ENCODE assay signal across 25 cellular contexts in the genomic region with DNA sequence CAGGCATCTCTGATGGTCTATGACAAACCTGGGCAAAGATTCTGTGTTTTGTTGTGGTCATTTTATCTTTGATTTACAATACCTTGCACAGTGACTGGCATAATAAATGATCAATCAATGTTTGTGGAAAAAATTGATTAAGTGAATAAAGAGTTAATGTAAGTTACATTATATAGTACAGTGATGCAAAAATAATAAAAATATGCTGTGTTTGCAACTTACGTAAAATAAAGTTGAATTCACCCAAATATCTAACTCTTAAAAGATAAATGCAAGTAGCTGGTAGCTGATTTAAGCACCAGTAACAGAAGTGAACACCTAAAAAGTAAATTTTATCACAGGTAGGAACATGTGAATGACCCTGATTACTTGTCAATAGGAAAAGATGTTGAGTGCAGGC.
DNase-seq lines count a peak whose midpoint lies in the region; ATAC-seq, FAIRE-seq and TF ChIP-seq lines count a peak whose summit lies in the region.
"Had no signal": no experiment of that assay in that cellular context is flagged by ENCODE, and none has a peak within 500 bp of the region (broad histone marks: within the 10 kb centered on the region; RNA-seq: fewer than 3 reads in every experiment).

No MANE protein-coding gene starts in this region.

- peaks cover 6 to 57% of the 10 kb centered on the region in 2 experiments for H3K36me3 ChIP-seq in HepG2 (replicated peaks in 1 of 2; ENCODE audit: control insufficient read depth in 1 of 2, insufficient read depth in 2 of 2, low read length in 2 of 2)
- H3K36me3 ChIP-seq in right lobe of liver: peaks cover 0 to 3% (median 0%) of the 10 kb centered on the region in 4 donors
- H3K36me3 ChIP-seq in KMS-11 (ENCODE audit: insufficient read depth): no peaks in the 10 kb centered on the region
- H3K36me3 ChIP-seq: BE2C, BLaER1 had no signal

- no peak for FAIRE-seq in HepG2 (lab: Jason Lieb, UNC)
- FAIRE-seq: GM12878, GM12892, GM18507 had no signal

- TF ChIP-seq EP300 in HepG2 (IDR thresholded peaks at IDR 0.05; ENCODE audit: low read depth in 2 of 2, low read length in 2 of 2) (no peak), HepG2 (CRISPR knock-in tag; IDR thresholded peaks at IDR 0.05; ENCODE audit: borderline replicate concordance) (no peak)

- no peak overlapping the region for H3K4me3 Mint-ChIP-seq in stimulated activated naive CD8-positive, alpha-beta T cell treated with anti-CD3 and anti-CD28 coated beads, Interleukin-15, amount 100 ng/mL, for 72 hours
- H3K4me3 Mint-ChIP-seq: CD14-positive monocyte; CD4-positive, alpha-beta memory T cell; CD4-positive, CD25-positive, alpha-beta regulatory T cell; CD8-positive, alpha-beta memory T cell had no signal

- H3K27ac ChIP-seq in HepG2 (ENCODE audit: extremely low read length, insufficient read depth, low read length) (no peak overlapping the region), right lobe of liver (no peak overlapping the region), KMS-11 (no peak overlapping the region)
- H3K27ac ChIP-seq: 22Rv1, BLaER1 had no signal

- intact Hi-C loops in HepG2 (cut with micrococcal nuclease; ENCODE audit: unreplicated experiment): no loop called here
- intact Hi-C loops in right lobe of liver (cut with DNase I): no loop called here

- H3K27me3 ChIP-seq in HepG2 (ENCODE audit: control insufficient read depth in 1 of 2, insufficient read depth in 2 of 2, low read length in 2 of 2) (no peaks in the 10 kb centered on the region), right lobe of liver (no peaks in the 10 kb centered on the region), KMS-11 (ENCODE audit: insufficient read depth, low read depth) (no peaks in the 10 kb centered on the region)
- H3K27me3 ChIP-seq: BE2C, BLaER1 had no signal

- H3K27me3 Mint-ChIP-seq in stimulated activated naive CD8-positive, alpha-beta T cell treated with anti-CD3 and anti-CD28 coated beads, Interleukin-15, amount 100 ng/mL, for 72 hours: no peaks in the 10 kb centered on the region
- H3K27me3 Mint-ChIP-seq: CD8-positive, alpha-beta memory T cell had no signal

- TF ChIP-seq POLR2A in HepG2 (IDR thresholded peaks at IDR 0.05; ENCODE audit: insufficient read depth in 1 of 2, low read depth in 2 of 2, low read length in 2 of 2) (no peak), right lobe of liver (IDR thresholded peaks at IDR 0.05) (no peak)

- H4K20me1 ChIP-seq in HepG2 (ENCODE audit: insufficient read depth, low read length): no peaks in the 10 kb centered on the region
- no peaks in the 10 kb centered on the region for H4K20me1 ChIP-seq in KMS-11 (ENCODE audit: insufficient read depth)
- H4K20me1 ChIP-seq: BLaER1 had no signal

- ATAC-seq in HepG2: no peak
- no peak for ATAC-seq in right lobe of liver
- ATAC-seq in stimulated activated naive CD8-positive, alpha-beta T cell treated with anti-CD3 and anti-CD28 coated beads, Interleukin-15, amount 100 ng/mL, for 72 hours: no peak
- ATAC-seq: GM12878 had no signal

- TF ChIP-seq RAD21 in HepG2 (CRISPR knock-in tag; IDR thresholded peaks at IDR 0.05): no peak

- CTCF ChIA-PET in HepG2 (lab: Yijun Ruan, JAX; ENCODE audit: low intra/inter-chr PET ratio, low total read pairs): no interaction called here

- WGBS in HepG2 (ENCODE audit: low lambda C conversion rate): 96% methylated on average over 1 of the region's 1 CpG
- WGBS in right lobe of liver (ENCODE audit: insufficient coverage, low coverage, low lambda C conversion rate, missing lambda C conversion rate): 88% methylated on average over 1 of the region's 1 CpG

- H3K9me3 ChIP-seq in HepG2 (ENCODE audit: low read length) (no peaks in the 10 kb centered on the region), right lobe of liver (no peaks in the 10 kb centered on the region)
- H3K9me3 ChIP-seq: BE2C, BLaER1 had no signal

- TSS peak; percentile 7 for BruUV-seq in HepG2 (replicated peaks; lab: Mats Ljungman, UMichigan)

- POLR2A ChIA-PET in HepG2 (lab: Yijun Ruan, JAX): no interaction called here

- H3K4me1 Mint-ChIP-seq in stimulated activated naive CD8-positive, alpha-beta T cell treated with anti-CD3 and anti-CD28 coated beads, Interleukin-15, amount 100 ng/mL, for 72 hours: peaks cover 6% of the 10 kb centered on the region
- H3K4me1 Mint-ChIP-seq: CD14-positive monocyte; CD4-positive, CD25-positive, alpha-beta regulatory T cell; CD8-positive, alpha-beta memory T cell had no signal

- no peak overlapping the region for H3K4me2 ChIP-seq in HepG2 (ENCODE audit: low read depth, low read length)
- peak overlapping the region; percentile 6; the same call in 1 of the 2 replicates for H3K4me2 ChIP-seq in KMS-11
- H3K4me2 ChIP-seq: BLaER1 had no signal

- H3K27ac Mint-ChIP-seq in stimulated activated naive CD8-positive, alpha-beta T cell treated with anti-CD3 and anti-CD28 coated beads, Interleukin-15, amount 100 ng/mL, for 72 hours: no peak overlapping the region
- H3K27ac Mint-ChIP-seq: CD14-positive monocyte; CD4-positive, alpha-beta memory T cell; CD4-positive, CD25-positive, alpha-beta regulatory T cell; CD8-positive, alpha-beta memory T cell had no signal

- in situ Hi-C loops in HepG2 (cut with HindIII; ENCODE audit: extremely low pct_ligation_motif_present, low pct_unique_long_range_greater_than_20kb): no loop called here

- no peaks in the 10 kb centered on the region for H3K9me3 Mint-ChIP-seq in stimulated activated naive CD8-positive, alpha-beta T cell treated with anti-CD3 and anti-CD28 coated beads, Interleukin-15, amount 100 ng/mL, for 72 hours
- H3K9me3 Mint-ChIP-seq: CD4-positive, CD25-positive, alpha-beta regulatory T cell; CD8-positive, alpha-beta memory T cell had no signal

- H3K4me1 ChIP-seq in HepG2 (ENCODE audit: insufficient read depth, low read length): no peaks in the 10 kb centered on the region
- H3K4me1 ChIP-seq in right lobe of liver: no peaks in the 10 kb centered on the region
- peaks cover 43% of the 10 kb centered on the region for H3K4me1 ChIP-seq in KMS-11 (ENCODE audit: low read depth, poor library complexity, severe bottlenecking)
- H3K4me1 ChIP-seq: BE2C, BLaER1 had no signal

- H2AFZ ChIP-seq in HepG2 (ENCODE audit: low read length): no peak overlapping the region
- no peak overlapping the region for H2AFZ ChIP-seq in KMS-11 (ENCODE audit: low read depth)

- DNase-seq in HepG2 (ENCODE audit: low spot score) (no peak), right lobe of liver (no peak), glomerular visceral epithelial cell (ENCODE audit: extremely low spot score) (no peak)
- no peak for DNase-seq in stimulated activated naive CD8-positive, alpha-beta T cell treated with anti-CD3 and anti-CD28 coated beads, Interleukin-15, amount 100 ng/mL, for 72 hours
- DNase-seq: ACHN; BE2C; C1 segment of cervical spinal cord; CD4-positive, alpha-beta memory T cell; CD4-positive, CD25-positive, alpha-beta regulatory T cell; CD8-positive, alpha-beta memory T cell; COR-L47; DMS 273 treated with DMSO at 0.1 percent for 48 hours; DMS153; DMS53; DMS79; DND-41; EL; GDM1 had no signal

- no peak overlapping the region for H3K9ac ChIP-seq in HepG2 (ENCODE audit: insufficient read depth, low read depth, low read length)
- no peak overlapping the region for H3K9ac ChIP-seq in KMS-11
- H3K9ac ChIP-seq: BLaER1 had no signal

- H3K4me3 ChIP-seq in HepG2 (replicated peaks in 1 of 3; ENCODE audit: insufficient read depth in 1 of 3, low read depth in 2 of 3, low read length in 3 of 3): no peak overlapping the region
- H3K4me3 ChIP-seq in right lobe of liver: no peak overlapping the region
- no peak overlapping the region for H3K4me3 ChIP-seq in KMS-11 (IDR thresholded peaks at IDR 0.05; ENCODE audit: insufficient read depth, low read depth, low read length)
- H3K4me3 ChIP-seq: BLaER1, GM12878 had no signal

- H3K79me2 ChIP-seq in HepG2 (ENCODE audit: insufficient read depth, low read length) (no peaks in the 10 kb centered on the region), KMS-11 (ENCODE audit: insufficient read depth, low read depth) (no peaks in the 10 kb centered on the region)

- TF ChIP-seq CTCF in HepG2 (CRISPR knock-in tag; IDR thresholded peaks at IDR 0.05): no peak
- no peak for TF ChIP-seq CTCF in right lobe of liver (IDR thresholded peaks at IDR 0.05)
- TF ChIP-seq CTCF in KMS-11 (conservative IDR thresholded peaks at IDR 0.05; ENCODE audit: low read depth, low read length): no peak

TF ChIP-seq in HepG2, 621 proteins besides CTCF, POLR2A, EP300 and RAD21:
- TF ChIP-seq ZBTB1 (CRISPR knock-in tag; IDR thresholded peaks at IDR 0.05; ENCODE audit: borderline replicate concordance) (no peak), SPEN (CRISPR knock-in tag; IDR thresholded peaks at IDR 0.05; ENCODE audit: low read depth) (no peak), MAFK (conservative IDR thresholded peaks at IDR 0.05 in 1 of 2, IDR thresholded peaks at IDR 0.05 in 1 of 2; ENCODE audit: low read length in 2 of 2) (peak; percentile 44 to 72; a peak in 3 of 4 replicates), YY1 (IDR thresholded peaks at IDR 0.05; ENCODE audit: insufficient read depth, insufficient replicate concordance, low read depth, low read length) (no peak), ZFY (CRISPR knock-in tag; IDR thresholded peaks at IDR 0.05) (no peak), MAFF (IDR thresholded peaks at IDR 0.05; ENCODE audit: low read depth, low read length) (peak; percentile 59; the same call in 1 of the 2 replicates), KDM5B (CRISPR knock-in tag; IDR thresholded peaks at IDR 0.05; ENCODE audit: borderline replicate concordance) (no peak), YEATS2 (CRISPR knock-in tag; IDR thresholded peaks at IDR 0.05; ENCODE audit: borderline replicate concordance) (no peak)
- TF ChIP-seq, protein P1, sequence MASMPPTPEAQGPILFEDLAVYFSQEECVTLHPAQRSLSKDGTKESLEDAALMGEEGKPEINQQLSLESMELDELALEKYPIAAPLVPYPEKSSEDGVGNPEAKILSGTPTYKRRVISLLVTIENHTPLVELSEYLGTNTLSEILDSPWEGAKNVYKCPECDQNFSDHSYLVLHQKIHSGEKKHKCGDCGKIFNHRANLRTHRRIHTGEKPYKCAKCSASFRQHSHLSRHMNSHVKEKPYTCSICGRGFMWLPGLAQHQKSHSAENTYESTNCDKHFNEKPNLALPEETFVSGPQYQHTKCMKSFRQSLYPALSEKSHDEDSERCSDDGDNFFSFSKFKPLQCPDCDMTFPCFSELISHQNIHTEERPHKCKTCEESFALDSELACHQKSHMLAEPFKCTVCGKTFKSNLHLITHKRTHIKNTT (CRISPR knock-in tag; IDR thresholded peaks at IDR 0.05): no peak
TF ChIP-seq in HepG2: peak in this region for 2.
